In genomic region chr12:70927356-70927755, GRCh38 we compare ENCODE assay signal across 36 cellular contexts. TPM values are rescaled to one million over a fixed set of nuclear protein-coding genes. Genes with fewer than 3 reads are reported as not detected.
"Had no signal": no experiment of that assay in that cellular context is flagged by ENCODE, and none has a peak within 500 bp of the region (broad histone marks: within the 10 kb centered on the region; RNA-seq: fewer than 3 reads in every experiment).

No MANE protein-coding gene starts in this region.

- DNase-seq: Kasumi-1, MG63, MM.1S, MV-4-11, NCI-H1048, NCI-H1092, NCI-H1092 treated with DMSO at 0.1 percent for 48 hours, NCI-H1105, NCI-H1105 treated with DMSO at 0.1 percent for 48 hours, NCI-H1417, NCI-H1417 treated with DMSO at 0.1 percent for 48 hours, NCI-H1436, NCI-H1436 treated with DMSO at 0.1 percent for 48 hours, NCI-H146, NCI-H1694, NCI-H1694 treated with DMSO at 0.1 percent for 48 hours, NCI-H187, NCI-H187 treated with DMSO at 0.1 percent for 48 hours, NCI-H1930, NCI-H2029, NCI-H2029 treated with DMSO at 0.1 percent for 48 hours, NCI-H2081, NCI-H2081 treated with DMSO at 0.1 percent for 48 hours, NCI-H2107, NCI-H2171, NCI-H2171 treated with DMSO at 0.1 percent for 48 hours, NCI-H2227 treated with DMSO at 0.1 percent for 48 hours, NCI-H226, NCI-H345, NCI-H446, NCI-H446 treated with DMSO at 0.1 percent for 48 hours, NCI-H510A, NCI-H510A treated with DMSO at 0.1 percent for 48 hours, NCI-H524, NCI-H524 treated with DMSO at 0.1 percent for 48 hours had no signal

- H3K36me3 ChIP-seq: MG63 had no signal

- H3K9me3 ChIP-seq: MG63 had no signal

- H3K27me3 ChIP-seq: MG63 had no signal

- H3K4me3 ChIP-seq: MG63 had no signal

RNA-seq across cellular contexts. Expression of gene PTPRR, which starts 6.8 kb away (rescaled TPM):
- total RNA-seq: MCF 10A had no signal
